In the genomic region with DNA sequence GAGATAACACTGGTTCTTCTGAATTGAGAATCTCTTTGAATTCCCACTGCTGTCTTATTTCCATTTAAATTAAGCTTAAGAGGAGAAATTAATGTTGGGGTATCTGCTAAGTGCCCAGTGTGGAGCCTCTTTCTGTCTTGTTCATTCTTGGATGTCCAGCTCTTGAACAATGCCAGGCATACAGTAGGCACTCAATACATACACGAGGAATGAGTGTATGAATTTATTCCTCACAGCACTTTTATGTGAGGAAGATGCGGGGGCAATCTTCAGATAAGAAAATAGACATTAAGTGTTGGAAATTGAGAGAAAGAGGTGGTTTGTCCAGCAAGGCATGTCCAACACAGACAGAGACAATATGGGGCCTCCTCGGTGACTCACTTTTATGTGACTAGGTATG, we compare ENCODE assay signal across 9 cellular contexts. TPM values are rescaled to one million over a fixed set of nuclear protein-coding genes. Genes with fewer than 3 reads are reported as not detected.
DNase-seq lines count a peak whose midpoint lies in the region; ATAC-seq, FAIRE-seq and TF ChIP-seq lines count a peak whose summit lies in the region.
"Had no signal": no experiment of that assay in that cellular context is flagged by ENCODE, and none has a peak within 500 bp of the region (broad histone marks: within the 10 kb centered on the region; RNA-seq: fewer than 3 reads in every experiment).

No MANE protein-coding gene starts in this region.

- peak overlapping the region; percentile 60 for H3K9ac ChIP-seq in KMS-11

- no peaks in the 10 kb centered on the region for H3K79me2 ChIP-seq in KMS-11 (ENCODE audit: insufficient read depth, low read depth)

- CTCF ChIA-PET in A549 (lab: Yijun Ruan, JAX), result interaction anchor here (0.7 to 4.9 kb wide), 14 partner anchors 9 to 526 kb away, joined by 3 to 57 read pairs (median 4); a partner anchor contains a TSS
- CTCF ChIA-PET in CD8-positive, alpha-beta T cell (lab: Charles Lee), result interaction anchor here (0.8 to 1.4 kb wide), 4 partner anchors 8 to 141 kb away, joined by 3 to 5 read pairs (median 3); no protein-coding TSS in a partner anchor

- no peak overlapping the region; the same call in 2 of the 3 replicates for H3K4me3 ChIP-seq in A549
- H3K4me3 ChIP-seq in KMS-11 (IDR thresholded peaks at IDR 0.05; ENCODE audit: insufficient read depth, low read depth, low read length), result no peak overlapping the region
- no peak overlapping the region for H3K4me3 ChIP-seq in body of pancreas
- peak overlapping the region in 1 of 2 donors; percentile 8 for H3K4me3 ChIP-seq in muscle layer of duodenum (ENCODE audit: low read depth in 1 of 2, low read length in 2 of 2)
- H3K4me3 ChIP-seq in CD8-positive, alpha-beta T cell (ENCODE audit: low read depth, low read length), result no peak overlapping the region

- no peaks in the 10 kb centered on the region for H3K9me3 Mint-ChIP-seq in CD8-positive, alpha-beta T cell

- no peaks in the 10 kb centered on the region for H4K20me1 ChIP-seq in KMS-11 (ENCODE audit: insufficient read depth)

- H3K36me3 Mint-ChIP-seq in CD8-positive, alpha-beta T cell, result no peaks in the 10 kb centered on the region

- DNase-seq in A549 (ENCODE audit: low read depth in 1 of 2, low spot score in 1 of 2), result no peak
- no peak for DNase-seq in body of pancreas
- no peak for DNase-seq in NCI-H82 (lab: John Stamatoyannopoulos, UW)
- DNase-seq in CD8-positive, alpha-beta T cell, result no peak
- DNase-seq: NCI-H524 treated with DMSO at 0.1 percent for 48 hours had no signal

- H3K9me3 ChIP-seq in A549 (no peaks in the 10 kb centered on the region), body of pancreas (no peaks in the 10 kb centered on the region), muscle layer of duodenum (ENCODE audit: control insufficient read depth in 1 of 2, low read length in 2 of 2) (no peaks in the 10 kb centered on the region)
- H3K9me3 ChIP-seq in CD8-positive, alpha-beta T cell (ENCODE audit: low read length), result no peaks in the 10 kb centered on the region

- POLR2A ChIA-PET in A549 (lab: Yijun Ruan, JAX), result interaction anchor here (0.8 to 2.2 kb wide), 4 partner anchors 11 to 108 kb away, joined by 3 to 67 read pairs (median 8); a partner anchor contains a TSS
- POLR2A ChIA-PET in CD8-positive, alpha-beta T cell (lab: Charles Lee), result interaction anchor here (1.7 kb wide), 1 partner anchor 11 kb away, joined by 6 read pairs; a partner anchor contains a TSS

- H3K27me3 ChIP-seq in KMS-11 (ENCODE audit: insufficient read depth, low read depth) (no peaks in the 10 kb centered on the region), body of pancreas (no peaks in the 10 kb centered on the region), muscle layer of duodenum (ENCODE audit: low read depth, low read length) (no peaks in the 10 kb centered on the region)
- H3K27me3 ChIP-seq in CD8-positive, alpha-beta T cell (ENCODE audit: insufficient read depth, low read length), result no peaks in the 10 kb centered on the region

- peak overlapping the region; percentile 55 for H3K4me2 ChIP-seq in A549
- peak overlapping the region; percentile 49 for H3K4me2 ChIP-seq in KMS-11

- no peak for FAIRE-seq in A549 (lab: Jason Lieb, UNC)

- H3K4me3 Mint-ChIP-seq in CD8-positive, alpha-beta T cell, result no peak overlapping the region

- ATAC-seq in A549 (no peak), body of pancreas (no peak), HG03378 (IDR thresholded peaks at IDR 0.05; ENCODE audit: unreplicated experiment) (no peak), HG03457 (IDR thresholded peaks at IDR 0.05; ENCODE audit: unreplicated experiment) (no peak)
- no peak for ATAC-seq in CD8-positive, alpha-beta T cell

- H3K36me3 ChIP-seq in KMS-11 (ENCODE audit: insufficient read depth), result no peaks in the 10 kb centered on the region
- H3K36me3 ChIP-seq in body of pancreas (replicated peaks in 1 of 2; ENCODE audit: insufficient read depth in 1 of 2, low read depth in 2 of 2), result no peaks in the 10 kb centered on the region
- no peaks in the 10 kb centered on the region for H3K36me3 ChIP-seq in muscle layer of duodenum (ENCODE audit: control insufficient read depth in 1 of 2, insufficient read depth in 2 of 2, low read length in 2 of 2)
- no peaks in the 10 kb centered on the region for H3K36me3 ChIP-seq in CD8-positive, alpha-beta T cell (ENCODE audit: insufficient read depth, low read length)

- WGBS in A549 (ENCODE audit: missing lambda C conversion rate), result 86% methylated on average over 3 of the region's 3 CpGs
- WGBS in body of pancreas, 2 donors, result 71 to 74% methylated on average over 3 of the region's 3 CpGs

- no peak for TF ChIP-seq EP300 in A549 (IDR thresholded peaks at IDR 0.05)

- TF ChIP-seq POLR2A in A549 (IDR thresholded peaks at IDR 0.05; ENCODE audit: low read length) (no peak), body of pancreas (IDR thresholded peaks at IDR 0.05) (no peak)

- H3K4me1 Mint-ChIP-seq in CD8-positive, alpha-beta T cell (ENCODE audit: low read depth), result peaks cover 14% of the 10 kb centered on the region

- TF ChIP-seq RAD21 in A549 (conservative IDR thresholded peaks at IDR 0.05 in 1 of 2, IDR thresholded peaks at IDR 0.05 in 1 of 2), result no peak

- peaks cover 11% of the 10 kb centered on the region for H3K27me3 Mint-ChIP-seq in CD8-positive, alpha-beta T cell (ENCODE audit: low read depth)

- intact Hi-C loops in body of pancreas (cut with DNase I), result no loop called here
- intact Hi-C loops in CD8-positive, alpha-beta T cell (cut with DNase I, micrococcal nuclease), result loop anchor here in 1 of 2 experiments (1.0 kb wide), 2 partner anchors 12 to 37 kb away; a partner anchor contains a TSS

- H3K27ac Mint-ChIP-seq in CD8-positive, alpha-beta T cell, result no peak overlapping the region

- peak overlapping the region; percentile 77 for H2AFZ ChIP-seq in KMS-11 (ENCODE audit: low read depth)

- TF ChIP-seq CTCF in A549 (IDR thresholded peaks at IDR 0.05) (no peak), KMS-11 (conservative IDR thresholded peaks at IDR 0.05; ENCODE audit: low read depth, low read length) (no peak), body of pancreas (IDR thresholded peaks at IDR 0.05) (no peak)
- no peak for TF ChIP-seq CTCF in CD8-positive, alpha-beta T cell (IDR thresholded peaks at IDR 0.05)

- H3K27ac ChIP-seq in A549 (peak overlapping the region; percentile 79 to 84), KMS-11 (peak overlapping the region; percentile 84), body of pancreas (peak overlapping the region in 3 of 4 donors; percentile 63 to 76 (median 73)), muscle layer of duodenum (ENCODE audit: low read length) (peak overlapping the region; percentile 61)
- no peak overlapping the region for H3K27ac ChIP-seq in CD8-positive, alpha-beta T cell (ENCODE audit: low read depth, low read length)

- peaks cover 33% of the 10 kb centered on the region for H3K4me1 ChIP-seq in A549
- H3K4me1 ChIP-seq in KMS-11 (ENCODE audit: low read depth, poor library complexity, severe bottlenecking), result peaks cover 18% of the 10 kb centered on the region
- H3K4me1 ChIP-seq in body of pancreas, result peaks cover 6% of the 10 kb centered on the region
- H3K4me1 ChIP-seq in muscle layer of duodenum (ENCODE audit: control insufficient read depth in 1 of 2, insufficient read depth in 2 of 2, low read length in 2 of 2), result peaks cover 0 to 3% of the 10 kb centered on the region in 2 donors
- H3K4me1 ChIP-seq in CD8-positive, alpha-beta T cell (ENCODE audit: insufficient read depth, low read length), result peaks cover 11% of the 10 kb centered on the region

TF ChIP-seq in A549, 52 proteins besides CTCF, POLR2A, EP300 and RAD21 (continues in another document):
- TF ChIP-seq HOXB5 (CRISPR knock-in tag; IDR thresholded peaks at IDR 0.05) (no peak), MYC (IDR thresholded peaks at IDR 0.05; ENCODE audit: borderline replicate concordance, low read length) (no peak), ZFP36 (IDR thresholded peaks at IDR 0.05; ENCODE audit: borderline replicate concordance, partially characterized antibody) (no peak), SREBF2 (IDR thresholded peaks at IDR 0.05) (no peak), FOSL2 (IDR thresholded peaks at IDR 0.05) (no peak), FOSL2 (CRISPR knock-in tag; IDR thresholded peaks at IDR 0.05) (no peak), BHLHE40 (IDR thresholded peaks at IDR 0.05; ENCODE audit: low read depth, low read length) (no peak), ESRRA (IDR thresholded peaks at IDR 0.05; ENCODE audit: borderline replicate concordance, low read length) (no peak), PHF8 (IDR thresholded peaks at IDR 0.05; ENCODE audit: borderline replicate concordance, low read depth) (no peak), JUNB (IDR thresholded peaks at IDR 0.05) (no peak), FOXS1 (CRISPR knock-in tag; IDR thresholded peaks at IDR 0.05) (no peak)
- TF ChIP-seq, protein P1, sequence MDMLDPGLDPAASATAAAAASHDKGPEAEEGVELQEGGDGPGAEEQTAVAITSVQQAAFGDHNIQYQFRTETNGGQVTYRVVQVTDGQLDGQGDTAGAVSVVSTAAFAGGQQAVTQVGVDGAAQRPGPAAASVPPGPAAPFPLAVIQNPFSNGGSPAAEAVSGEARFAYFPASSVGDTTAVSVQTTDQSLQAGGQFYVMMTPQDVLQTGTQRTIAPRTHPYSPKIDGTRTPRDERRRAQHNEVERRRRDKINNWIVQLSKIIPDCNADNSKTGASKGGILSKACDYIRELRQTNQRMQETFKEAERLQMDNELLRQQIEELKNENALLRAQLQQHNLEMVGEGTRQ (IDR thresholded peaks at IDR 0.05), result no peak
- TF ChIP-seq, protein P2, sequence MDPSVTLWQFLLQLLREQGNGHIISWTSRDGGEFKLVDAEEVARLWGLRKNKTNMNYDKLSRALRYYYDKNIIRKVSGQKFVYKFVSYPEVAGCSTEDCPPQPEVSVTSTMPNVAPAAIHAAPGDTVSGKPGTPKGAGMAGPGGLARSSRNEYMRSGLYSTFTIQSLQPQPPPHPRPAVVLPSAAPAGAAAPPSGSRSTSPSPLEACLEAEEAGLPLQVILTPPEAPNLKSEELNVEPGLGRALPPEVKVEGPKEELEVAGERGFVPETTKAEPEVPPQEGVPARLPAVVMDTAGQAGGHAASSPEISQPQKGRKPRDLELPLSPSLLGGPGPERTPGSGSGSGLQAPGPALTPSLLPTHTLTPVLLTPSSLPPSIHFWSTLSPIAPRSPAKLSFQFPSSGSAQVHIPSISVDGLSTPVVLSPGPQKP (IDR thresholded peaks at IDR 0.05; ENCODE audit: low read depth, low read length), result no peak

RNA-seq across cellular contexts. Expression of a gene that starts 11.8 kb away (rescaled TPM):
- polyA plus RNA-seq in A549 (2011; rRNA removed) (33.4 and 62.9 TPM in 2 replicates), A549 (2017; fragmentation: RNase III; extraction: RNeasy Plus Mini Kit Qiagen cat#74134 plus additional on column Dnase treatment) (4.4 to 5.0 TPM (median 4.7 TPM) in 3 replicates)
- polyA plus RNA-seq in A549 (2012; cell fraction: cytosol; rRNA removed), result 29.2 and 44.9 TPM in 2 replicates
- polyA plus RNA-seq in A549 (2012; cell fraction: nucleus; rRNA removed), result 81.6 and 101 TPM in 2 replicates
- 106 and 171 TPM in 2 replicates for polyA minus RNA-seq in A549 (2011; rRNA and poly(A)+ RNA removed)
- total RNA-seq in body of pancreas, result 10 to 100 TPM in 1 of 2 donors, 1 to 10 TPM in 1; 8.6 to 27.0 TPM
- total RNA-seq in CD8-positive, alpha-beta T cell, result 10 to 100 TPM in 1 of 2 experiments, 1 to 10 TPM in 1; 8.9 to 10.4 TPM
